In genomic region chr6:36195471-36196048, GRCh38 we compare ENCODE assay signal across 8 cellular contexts. TPM values are rescaled to one million over a fixed set of nuclear protein-coding genes. Genes with fewer than 3 reads are reported as not detected.
A peak's percentile ranks its signal among the peaks of the same experiment; 100 is the strongest.
DNase-seq lines count a peak whose midpoint lies in the region.

No MANE protein-coding gene starts in this region.

- POLR2A ChIA-PET in activated CD4-positive, alpha-beta T cell treated with anti-CD3 and anti-CD28 coated beads, Interleukin-2, amount 10 ng/mL, durations not matched to agents 7 days and 5 days (lab: Charles Lee): no interaction called here
- POLR2A ChIA-PET in activated CD4-positive, alpha-beta memory T cell treated with anti-CD3 and anti-CD28 coated beads, Interleukin-2, amount 10 ng/mL, durations not matched to agents 7 days and 5 days (lab: Charles Lee): interaction anchor here (0.7 to 1.9 kb wide), 9 partner anchors 12 to 167 kb away, joined by 3 to 14 read pairs (median 3); partner anchors contain the start of gene MAPK14

- H3K4me1 ChIP-seq in iPS-15b (ENCODE audit: control insufficient read depth, insufficient read depth, low read length) (peaks cover 6% of the 10 kb centered on the region), subcutaneous abdominal adipose tissue (ENCODE audit: control insufficient read depth in 5 of 5, insufficient read depth in 5 of 5, low read length in 5 of 5) (peaks cover 0 to 15% (median 13%) of the 10 kb centered on the region in 5 donors)

- peaks cover 4% of the 10 kb centered on the region for H3K27me3 Mint-ChIP-seq in activated CD4-positive, alpha-beta T cell treated with anti-CD3 and anti-CD28 coated beads, Interleukin-2, amount 10 ng/mL, durations not matched to agents 7 days and 5 days
- H3K27me3 Mint-ChIP-seq in activated CD4-positive, alpha-beta memory T cell treated with anti-CD3 and anti-CD28 coated beads, Interleukin-2, amount 10 ng/mL, durations not matched to agents 7 days and 5 days: peaks cover 13% of the 10 kb centered on the region

- peak overlapping the region; percentile 84 for H3K27ac Mint-ChIP-seq in activated CD4-positive, alpha-beta T cell treated with anti-CD3 and anti-CD28 coated beads, Interleukin-2, amount 10 ng/mL, durations not matched to agents 7 days and 5 days
- peak overlapping the region; percentile 75 for H3K27ac Mint-ChIP-seq in activated CD4-positive, alpha-beta memory T cell treated with anti-CD3 and anti-CD28 coated beads, Interleukin-2, amount 10 ng/mL, durations not matched to agents 7 days and 5 days

- H3K4me3 ChIP-seq in iPS-15b (ENCODE audit: low read depth, low read length) (peak overlapping the region; percentile 89), subcutaneous abdominal adipose tissue (ENCODE audit: low read depth in 1 of 5, low read length in 5 of 5) (peak overlapping the region; percentile 70 to 86 (median 75))

- peak overlapping the region; percentile 92 for H3K9ac ChIP-seq in iPS-15b (ENCODE audit: low read depth, low read length)
- peak overlapping the region in 4 of 5 donors; percentile 64 to 85 (median 80) for H3K9ac ChIP-seq in subcutaneous abdominal adipose tissue (ENCODE audit: low read length in 5 of 5)

- H3K9me3 ChIP-seq in iPS-15b (ENCODE audit: control insufficient read depth, insufficient read depth, low read length) (no peaks in the 10 kb centered on the region), subcutaneous abdominal adipose tissue (ENCODE audit: control insufficient read depth in 5 of 5, low read length in 5 of 5) (no peaks in the 10 kb centered on the region)

- CTCF ChIA-PET in activated CD4-positive, alpha-beta T cell treated with anti-CD3 and anti-CD28 coated beads, Interleukin-2, amount 10 ng/mL, durations not matched to agents 7 days and 5 days (lab: Charles Lee): interaction anchor here (0.7 to 1.2 kb wide), 7 partner anchors 16 to 457 kb away, joined by 3 to 6 read pairs (median 3); partner anchors contain the start of gene MAPK14
- CTCF ChIA-PET in activated CD4-positive, alpha-beta memory T cell treated with anti-CD3 and anti-CD28 coated beads, Interleukin-2, amount 10 ng/mL, durations not matched to agents 7 days and 5 days (lab: Charles Lee): interaction anchor here (1.0 to 2.5 kb wide), 10 partner anchors 14 to 167 kb away, joined by 3 to 15 read pairs (median 4); partner anchors contain the start of genes MAPK13 and MAPK14

- peaks cover 24% of the 10 kb centered on the region for H3K4me1 Mint-ChIP-seq in activated CD4-positive, alpha-beta T cell treated with anti-CD3 and anti-CD28 coated beads, Interleukin-2, amount 10 ng/mL, durations not matched to agents 7 days and 5 days
- H3K4me1 Mint-ChIP-seq in activated CD4-positive, alpha-beta memory T cell treated with anti-CD3 and anti-CD28 coated beads, Interleukin-2, amount 10 ng/mL, durations not matched to agents 7 days and 5 days: peaks cover 22% of the 10 kb centered on the region

- peak overlapping the region; percentile 72 for H3K4me3 Mint-ChIP-seq in activated CD4-positive, alpha-beta T cell treated with anti-CD3 and anti-CD28 coated beads, Interleukin-2, amount 10 ng/mL, durations not matched to agents 7 days and 5 days
- H3K4me3 Mint-ChIP-seq in activated CD4-positive, alpha-beta memory T cell treated with anti-CD3 and anti-CD28 coated beads, Interleukin-2, amount 10 ng/mL, durations not matched to agents 7 days and 5 days: peak overlapping the region; percentile 73

- H3K36me3 Mint-ChIP-seq in activated CD4-positive, alpha-beta T cell treated with anti-CD3 and anti-CD28 coated beads, Interleukin-2, amount 10 ng/mL, durations not matched to agents 7 days and 5 days (ENCODE audit: low read depth): peaks cover 12% of the 10 kb centered on the region
- peaks cover 11% of the 10 kb centered on the region for H3K36me3 Mint-ChIP-seq in activated CD4-positive, alpha-beta memory T cell treated with anti-CD3 and anti-CD28 coated beads, Interleukin-2, amount 10 ng/mL, durations not matched to agents 7 days and 5 days (ENCODE audit: low read depth)

- peaks cover 5% of the 10 kb centered on the region for H3K9me3 Mint-ChIP-seq in activated CD4-positive, alpha-beta T cell treated with anti-CD3 and anti-CD28 coated beads, Interleukin-2, amount 10 ng/mL, durations not matched to agents 7 days and 5 days
- H3K9me3 Mint-ChIP-seq in activated CD4-positive, alpha-beta memory T cell treated with anti-CD3 and anti-CD28 coated beads, Interleukin-2, amount 10 ng/mL, durations not matched to agents 7 days and 5 days: no peaks in the 10 kb centered on the region

- no peaks in the 10 kb centered on the region for H3K27me3 ChIP-seq in iPS-15b (ENCODE audit: control insufficient read depth, insufficient read depth, low read length)
- no peaks in the 10 kb centered on the region for H3K27me3 ChIP-seq in subcutaneous abdominal adipose tissue (ENCODE audit: control insufficient read depth in 5 of 5, insufficient read depth in 4 of 5, low read length in 5 of 5)

- H3K36me3 ChIP-seq in iPS-15b (ENCODE audit: control insufficient read depth, insufficient read depth, low read length) (peaks cover 6% of the 10 kb centered on the region), subcutaneous abdominal adipose tissue (ENCODE audit: control insufficient read depth in 5 of 5, insufficient read depth in 5 of 5, low read length in 5 of 5) (peaks cover 0 to 6% (median 5%) of the 10 kb centered on the region in 5 donors)

- H3K27ac ChIP-seq in subcutaneous abdominal adipose tissue (ENCODE audit: low read depth, low read length): peak overlapping the region; percentile 84

- no peak for DNase-seq in activated CD4-positive, alpha-beta T cell treated with anti-CD3 and anti-CD28 coated beads, Interleukin-2, amount 10 ng/mL, durations not matched to agents 7 days and 5 days
- no peak for DNase-seq in activated CD4-positive, alpha-beta T cell treated with anti-CD3 and anti-CD28 coated beads for 1 hour
- no peak for DNase-seq in activated CD4-positive, alpha-beta memory T cell treated with anti-CD3 and anti-CD28 coated beads, Interleukin-2, amount 10 ng/mL, durations not matched to agents 7 days and 5 days
- no peak for DNase-seq in GM19240 (ENCODE audit: insufficient read length, low spot score)
- DNase-seq in GOT3 (lab: John Stamatoyannopoulos, UW): no peak
- no peak for DNase-seq in activated gamma-delta T cell (lab: John Stamatoyannopoulos, UW)

RNA-seq across cellular contexts. Expression of gene BRPF3, which starts 1.0 kb away (rescaled TPM):
- total RNA-seq in activated CD4-positive, alpha-beta T cell treated with anti-CD3 and anti-CD28 coated beads, Interleukin-2, amount 10 ng/mL, durations not matched to agents 7 days and 5 days: 10 to 100 TPM; 18.5 to 24.1 TPM
- total RNA-seq in activated CD4-positive, alpha-beta memory T cell treated with anti-CD3 and anti-CD28 coated beads, Interleukin-2, amount 10 ng/mL, durations not matched to agents 7 days and 5 days: 10 to 100 TPM; 21.6 to 21.8 TPM
